In the genomic region with DNA sequence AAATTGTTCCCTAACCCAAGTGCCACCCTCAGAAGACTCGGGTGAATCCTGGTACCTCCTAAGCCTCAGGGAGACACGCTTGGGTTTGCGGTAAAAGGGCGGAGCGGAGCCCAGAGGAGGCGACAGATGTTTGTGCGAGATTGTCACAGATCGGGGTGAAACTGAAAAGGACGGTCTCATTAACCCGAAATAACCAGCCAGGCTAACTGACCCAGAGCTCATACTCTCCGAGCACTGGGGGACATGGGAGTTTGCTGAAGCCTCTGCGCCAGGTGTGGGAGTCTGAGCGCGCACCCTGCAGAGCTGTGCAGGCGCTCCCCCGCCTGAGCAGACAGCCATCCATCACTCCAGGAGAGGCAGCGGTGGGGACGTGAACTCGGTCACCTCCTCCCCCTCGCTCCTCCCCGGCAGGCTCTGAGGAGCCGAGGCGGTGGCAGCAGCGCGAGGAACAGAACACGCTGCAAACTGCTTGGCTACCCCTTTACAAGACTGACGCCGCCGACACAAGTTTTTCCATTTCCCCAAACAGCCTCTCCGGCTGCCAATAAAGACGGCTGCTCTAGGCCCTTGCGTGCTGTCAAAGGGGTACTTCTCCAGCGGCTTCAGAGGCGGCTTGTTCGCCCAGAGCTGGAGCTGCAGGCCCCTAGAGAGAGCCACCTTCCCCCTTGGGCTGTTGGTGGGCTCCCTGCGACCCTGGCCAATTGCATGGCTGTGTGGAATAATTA, we compare ENCODE assay signal across 8 cellular contexts. TPM values are rescaled to one million over a fixed set of nuclear protein-coding genes. Genes with fewer than 3 reads are reported as not detected.
DNase-seq lines count a peak whose midpoint lies in the region; ATAC-seq lines count a peak whose summit lies in the region.

No MANE protein-coding gene starts in this region.

- peak overlapping the region; percentile 58 for H3K4me3 Mint-ChIP-seq in T-helper 17 cell
- H3K4me3 Mint-ChIP-seq in stimulated activated naive B cell treated with anti-CD40 and anti-IgM and Interleukin-4, amounts not matched to agents 10 μg/mL and 1 μg/mL and 100 μg/mL, for 72 hours: peak overlapping the region; percentile 10 to 50

- no peaks in the 10 kb centered on the region for H3K36me3 Mint-ChIP-seq in T-helper 17 cell (ENCODE audit: low read depth)
- no peaks in the 10 kb centered on the region for H3K36me3 Mint-ChIP-seq in stimulated activated naive B cell treated with anti-CD40 and anti-IgM and Interleukin-4, amounts not matched to agents 10 μg/mL and 1 μg/mL and 100 μg/mL, for 72 hours

- peaks cover 83% of the 10 kb centered on the region for H3K27me3 Mint-ChIP-seq in T-helper 17 cell
- peaks cover 78 to 79% of the 10 kb centered on the region in 2 donors for H3K27me3 Mint-ChIP-seq in stimulated activated naive B cell treated with anti-CD40 and anti-IgM and Interleukin-4, amounts not matched to agents 10 μg/mL and 1 μg/mL and 100 μg/mL, for 72 hours

- no peak overlapping the region for H3K27ac Mint-ChIP-seq in T-helper 17 cell
- peak overlapping the region; percentile 77 for H3K27ac Mint-ChIP-seq in stimulated activated naive B cell treated with anti-CD40 and anti-IgM and Interleukin-4, amounts not matched to agents 10 μg/mL and 1 μg/mL and 100 μg/mL, for 72 hours

- peak; percentile 69 for ATAC-seq in HG03196 (IDR thresholded peaks at IDR 0.05; ENCODE audit: unreplicated experiment)
- ATAC-seq in T-helper 17 cell: peak; percentile 52
- peak; percentile 72 to 73 for ATAC-seq in stimulated activated naive B cell treated with anti-CD40 and anti-IgM and Interleukin-4, amounts not matched to agents 10 μg/mL and 1 μg/mL and 100 μg/mL, for 72 hours (replicated peaks)
- no peak for ATAC-seq in left colon

- H3K9me3 ChIP-seq in T-helper 17 cell (ENCODE audit: control insufficient read depth, low read length, poor library complexity, severe bottlenecking): no peaks in the 10 kb centered on the region

- intact Hi-C loops in left colon (cut with DNase I, micrococcal nuclease): loop anchor here in 1 of 2 donors (10.0 kb wide), 1 partner anchor 211 kb away; no protein-coding TSS in a partner anchor

- DNase-seq in CMK (ENCODE audit: low read depth) (peak; percentile 70), GM19240 (ENCODE audit: insufficient read length, low spot score) (peak; percentile 66), T-helper 17 cell (no peak), activated gamma-delta T cell (lab: John Stamatoyannopoulos, UW) (no peak), left colon (no peak)
- peak; percentile 28 for DNase-seq in stimulated activated naive B cell treated with anti-CD40 and anti-IgM and Interleukin-4, amounts not matched to agents 10 μg/mL and 1 μg/mL and 100 μg/mL, for 72 hours
- no peak for DNase-seq in activated CD8-positive, alpha-beta memory T cell treated with anti-CD3 and anti-CD28 coated beads, Interleukin-2, amount 50 U/mL, for 4 hours

- peaks cover 4% of the 10 kb centered on the region for H3K4me1 Mint-ChIP-seq in T-helper 17 cell
- H3K4me1 Mint-ChIP-seq in stimulated activated naive B cell treated with anti-CD40 and anti-IgM and Interleukin-4, amounts not matched to agents 10 μg/mL and 1 μg/mL and 100 μg/mL, for 72 hours: peaks cover 8 to 13% of the 10 kb centered on the region in 2 donors

- peaks cover 0 to 2% of the 10 kb centered on the region in 2 donors for H3K9me3 Mint-ChIP-seq in stimulated activated naive B cell treated with anti-CD40 and anti-IgM and Interleukin-4, amounts not matched to agents 10 μg/mL and 1 μg/mL and 100 μg/mL, for 72 hours

RNA-seq across cellular contexts. Expression of gene RRAGC, which starts 43.5 kb away (rescaled TPM):
- 10 to 100 TPM; 15.8 to 16.9 TPM for total RNA-seq in T-helper 17 cell
- total RNA-seq in left colon: 10 to 100 TPM; 30.7 to 37.9 TPM

RNA-seq across cellular contexts. Expression of gene MYCBP, which starts 57.1 kb away (rescaled TPM):
- 1 to 10 TPM; 4.9 to 9.8 TPM for total RNA-seq in T-helper 17 cell
- total RNA-seq in left colon: 10 to 100 TPM; 32.7 to 39.3 TPM

Comparison
In these comparisons a context has a peak if more than half of its experiments do, and no peak if none do; other contexts are left out.
1. DNase-seq: peak in CMK (single experiment), GM19240 (single experiment) and stimulated activated naive B cell treated with anti-CD40 and anti-IgM and Interleukin-4, amounts not matched to agents 10 μg/mL and 1 μg/mL and 100 μg/mL, for 72 hours (single experiment); none in T-helper 17 cell (0 of 3), activated gamma-delta T cell (single experiment), activated CD8-positive, alpha-beta memory T cell treated with anti-CD3 and anti-CD28 coated beads, Interleukin-2, amount 50 U/mL, for 4 hours (single experiment) and left colon (0 of 2).